ENCODE assay signal across 23 cellular contexts in the genomic region with DNA sequence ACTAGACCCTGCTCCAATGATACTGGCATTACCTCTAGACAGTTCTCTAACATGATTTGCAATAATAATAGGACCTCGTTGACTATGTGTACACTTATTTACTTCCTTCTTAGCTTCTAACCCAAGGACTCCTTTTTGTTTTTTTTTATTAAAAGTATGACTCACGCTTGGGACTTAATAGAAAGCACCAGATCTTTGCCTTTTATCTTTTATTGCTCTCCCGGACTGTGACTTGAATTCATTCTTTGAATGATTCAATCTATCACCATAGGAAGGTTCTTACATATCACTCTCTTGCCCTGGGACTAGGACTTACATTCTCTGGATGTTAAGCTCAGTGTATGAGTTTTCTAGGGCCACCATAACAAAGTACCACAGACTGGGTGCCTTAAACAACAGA. TPM values are rescaled to one million over a fixed set of nuclear protein-coding genes. Genes with fewer than 3 reads are reported as not detected.
DNase-seq lines count a peak whose midpoint lies in the region; ATAC-seq and TF ChIP-seq lines count a peak whose summit lies in the region.
"Had no signal": no experiment of that assay in that cellular context is flagged by ENCODE, and none has a peak within 500 bp of the region (broad histone marks: within the 10 kb centered on the region; RNA-seq: fewer than 3 reads in every experiment).

No MANE protein-coding gene starts in this region.

- BruUV-seq in mammary epithelial cell (replicated peaks; lab: Mats Ljungman, UMichigan): no TSS peak

- dilution Hi-C loops in mammary epithelial cell (cut with HindIII; ENCODE audit: low sequenced_read_pairs): no loop called here

- CTCF ChIA-PET in mammary epithelial cell (lab: Charles Lee; ENCODE audit: low non-redundant PET): no interaction called here
- CTCF ChIA-PET in activated CD8-positive, alpha-beta T cell treated with anti-CD3 and anti-CD28 coated beads for 36 hours (lab: Charles Lee): no interaction called here

- no peaks in the 10 kb centered on the region for H3K79me2 ChIP-seq in mammary epithelial cell (ENCODE audit: insufficient read depth, low read length)

- no peak overlapping the region for H3K27ac ChIP-seq in mammary epithelial cell (ENCODE audit: insufficient read depth, low read depth, low read length)
- no peak overlapping the region for H3K27ac ChIP-seq in breast epithelium
- no peak overlapping the region for H3K27ac ChIP-seq in right atrium auricular region
- H3K27ac ChIP-seq: BLaER1, KMS-11, SJCRH30 had no signal

- intact Hi-C loops in mammary epithelial cell (cut with micrococcal nuclease) (no loop called here), breast epithelium (cut with DNase I; ENCODE audit: low total_unique reads) (no loop called here)
- intact Hi-C loops in activated CD8-positive, alpha-beta T cell treated with anti-CD3 and anti-CD28 coated beads for 36 hours (cut with micrococcal nuclease): no loop called here

- peaks cover 17% of the 10 kb centered on the region for H3K9me3 Mint-ChIP-seq in activated CD8-positive, alpha-beta T cell treated with anti-CD3 and anti-CD28 coated beads for 36 hours

- no peak for TF ChIP-seq POLR2A in breast epithelium (IDR thresholded peaks at IDR 0.05)

- no peak for ATAC-seq in activated CD8-positive, alpha-beta T cell treated with anti-CD3 and anti-CD28 coated beads for 36 hours

- H3K9me3 ChIP-seq in mammary epithelial cell (replicated peaks; ENCODE audit: insufficient read depth, low read length): peaks cover 15% of the 10 kb centered on the region
- peaks cover 8 to 10% of the 10 kb centered on the region in 2 donors for H3K9me3 ChIP-seq in breast epithelium
- H3K9me3 ChIP-seq in right atrium auricular region: no peaks in the 10 kb centered on the region
- H3K9me3 ChIP-seq: SJCRH30 had no signal

- no peaks in the 10 kb centered on the region for H3K27me3 Mint-ChIP-seq in activated CD8-positive, alpha-beta T cell treated with anti-CD3 and anti-CD28 coated beads for 36 hours
- H3K27me3 Mint-ChIP-seq: CD4-positive, alpha-beta memory T cell had no signal

- POLR2A ChIA-PET in activated CD8-positive, alpha-beta T cell treated with anti-CD3 and anti-CD28 coated beads for 36 hours (lab: Charles Lee): no interaction called here

- H3K36me3 ChIP-seq in mammary epithelial cell (ENCODE audit: insufficient read depth, low read length) (no peaks in the 10 kb centered on the region), breast epithelium (no peaks in the 10 kb centered on the region), right atrium auricular region (no peaks in the 10 kb centered on the region)
- H3K36me3 ChIP-seq: BLaER1, SJCRH30 had no signal

- H3K4me3 ChIP-seq in mammary epithelial cell (replicated peaks in 1 of 3; ENCODE audit: insufficient read depth in 1 of 3, low read depth in 2 of 3, low read length in 3 of 3) (no peak overlapping the region), breast epithelium (no peak overlapping the region), fibroblast of villous mesenchyme (ENCODE audit: low read depth, low read length) (no peak overlapping the region), right atrium auricular region (no peak overlapping the region)
- H3K4me3 ChIP-seq: BLaER1, SJCRH30 had no signal

- TF ChIP-seq CTCF in mammary epithelial cell (conservative IDR thresholded peaks at IDR 0.05 in 1 of 2, IDR thresholded peaks at IDR 0.05 in 1 of 2; ENCODE audit: extremely low read depth in 1 of 2, insufficient read depth in 1 of 2, low read depth in 1 of 2, low read length in 2 of 2) (no peak), breast epithelium (IDR thresholded peaks at IDR 0.05) (no peak), fibroblast of villous mesenchyme (IDR thresholded peaks at IDR 0.05; ENCODE audit: insufficient read depth, low read depth, low read length) (no peak), right atrium auricular region (IDR thresholded peaks at IDR 0.05) (no peak)
- TF ChIP-seq CTCF in activated CD8-positive, alpha-beta T cell treated with anti-CD3 and anti-CD28 coated beads for 36 hours (IDR thresholded peaks at IDR 0.05): no peak

- in situ Hi-C loops in mammary epithelial cell (cut with MboI; ENCODE audit: low sequenced_read_pairs in 2 of 2): no loop called here

- H3K36me3 Mint-ChIP-seq in activated CD8-positive, alpha-beta T cell treated with anti-CD3 and anti-CD28 coated beads for 36 hours (ENCODE audit: low read depth): peaks cover 7% of the 10 kb centered on the region

- no peaks in the 10 kb centered on the region for H3K27me3 ChIP-seq in mammary epithelial cell (ENCODE audit: insufficient read depth, low read length)
- no peaks in the 10 kb centered on the region for H3K27me3 ChIP-seq in breast epithelium
- no peaks in the 10 kb centered on the region for H3K27me3 ChIP-seq in right atrium auricular region
- H3K27me3 ChIP-seq: BLaER1, SJCRH30 had no signal

- DNase-seq in mammary epithelial cell (peak; percentile 43), breast epithelium (ENCODE audit: low spot score in 2 of 2) (no peak), SW480 (ENCODE audit: low spot score) (peak; percentile 1), fibroblast of villous mesenchyme (ENCODE audit: low read depth) (peak; percentile 30), SW 1271 (lab: John Stamatoyannopoulos, UW) (no peak), right atrium auricular region (ENCODE audit: low spot score) (no peak), RPMI8226 (no peak)
- DNase-seq in activated CD8-positive, alpha-beta T cell treated with anti-CD3 and anti-CD28 coated beads for 36 hours: no peak
- DNase-seq: CD4-positive, alpha-beta memory T cell; DMS79; H7; HFFc6; NCI-H1417; NCI-H187; NCI-H2107; NCI-H226; NCI-H524; NCI-H82; OCI-M1; SJCRH30 had no signal

- H4K20me1 ChIP-seq in mammary epithelial cell (ENCODE audit: insufficient read depth, low read length): no peaks in the 10 kb centered on the region
- H4K20me1 ChIP-seq: BLaER1 had no signal

- H3K27ac Mint-ChIP-seq in activated CD8-positive, alpha-beta T cell treated with anti-CD3 and anti-CD28 coated beads for 36 hours: no peak overlapping the region
- H3K27ac Mint-ChIP-seq: CD4-positive, alpha-beta memory T cell; HFFc6 had no signal

- H3K9ac ChIP-seq in mammary epithelial cell (ENCODE audit: insufficient read depth, low read length): no peak overlapping the region
- H3K9ac ChIP-seq: BLaER1, KMS-11 had no signal

- H3K4me1 ChIP-seq in mammary epithelial cell (ENCODE audit: insufficient read depth, low read length): peaks cover 28% of the 10 kb centered on the region
- no peaks in the 10 kb centered on the region for H3K4me1 ChIP-seq in breast epithelium
- no peaks in the 10 kb centered on the region for H3K4me1 ChIP-seq in right atrium auricular region
- H3K4me1 ChIP-seq: BLaER1, SJCRH30 had no signal

- 35% methylated on average over 3 of the region's 3 CpGs for WGBS in mammary epithelial cell (ENCODE audit: low coverage, missing lambda C conversion rate)

- peaks cover 3% of the 10 kb centered on the region for H3K4me1 Mint-ChIP-seq in activated CD8-positive, alpha-beta T cell treated with anti-CD3 and anti-CD28 coated beads for 36 hours (ENCODE audit: low read depth)

- no peak overlapping the region for H3K4me2 ChIP-seq in mammary epithelial cell (ENCODE audit: insufficient read depth, low read depth, low read length)
- H3K4me2 ChIP-seq: BLaER1, KMS-11 had no signal

- peak overlapping the region; percentile 21 for H2AFZ ChIP-seq in mammary epithelial cell (ENCODE audit: low read depth, low read length)

- H3K4me3 Mint-ChIP-seq in activated CD8-positive, alpha-beta T cell treated with anti-CD3 and anti-CD28 coated beads for 36 hours: no peak overlapping the region
- H3K4me3 Mint-ChIP-seq: CD4-positive, alpha-beta memory T cell; HFFc6 had no signal

RNA-seq across cellular contexts. Expression of a gene that starts 9.0 kb away (rescaled TPM):
- total RNA-seq in mammary epithelial cell: under 1 TPM in 1 of 2 donors, not detected in 1; under 0.01 TPM
- polyA plus RNA-seq in mammary epithelial cell: not detected
- polyA minus RNA-seq in mammary epithelial cell: not detected
- 1 to 10 TPM in 1 of 3 donors, not detected in 2; 1.8 TPM for total RNA-seq in breast epithelium
- under 0.01 TPM in 1 of 2 replicates, not detected in the other for total RNA-seq in fibroblast of villous mesenchyme
- total RNA-seq in activated CD8-positive, alpha-beta T cell treated with anti-CD3 and anti-CD28 coated beads for 36 hours: not detected
- total RNA-seq in right atrium auricular region: not detected
- total RNA-seq: CD4-positive, alpha-beta memory T cell; G401; H7; SJCRH30 had no signal
- polyA plus RNA-seq: CD4-positive, alpha-beta memory T cell had no signal

Comparison
In these comparisons a context has a peak if more than half of its experiments do, and no peak if none do; other contexts are left out.
1. DNase-seq: peak in mammary epithelial cell (single experiment), SW480 (single experiment) and fibroblast of villous mesenchyme (single experiment); none in breast epithelium (0 of 2), SW 1271 (0 of 2), activated CD8-positive, alpha-beta T cell treated with anti-CD3 and anti-CD28 coated beads for 36 hours (single experiment), right atrium auricular region (single experiment) and RPMI8226 (single experiment).